Comparison of ENCODE assay signal across 28 cellular contexts in the genomic region with DNA sequence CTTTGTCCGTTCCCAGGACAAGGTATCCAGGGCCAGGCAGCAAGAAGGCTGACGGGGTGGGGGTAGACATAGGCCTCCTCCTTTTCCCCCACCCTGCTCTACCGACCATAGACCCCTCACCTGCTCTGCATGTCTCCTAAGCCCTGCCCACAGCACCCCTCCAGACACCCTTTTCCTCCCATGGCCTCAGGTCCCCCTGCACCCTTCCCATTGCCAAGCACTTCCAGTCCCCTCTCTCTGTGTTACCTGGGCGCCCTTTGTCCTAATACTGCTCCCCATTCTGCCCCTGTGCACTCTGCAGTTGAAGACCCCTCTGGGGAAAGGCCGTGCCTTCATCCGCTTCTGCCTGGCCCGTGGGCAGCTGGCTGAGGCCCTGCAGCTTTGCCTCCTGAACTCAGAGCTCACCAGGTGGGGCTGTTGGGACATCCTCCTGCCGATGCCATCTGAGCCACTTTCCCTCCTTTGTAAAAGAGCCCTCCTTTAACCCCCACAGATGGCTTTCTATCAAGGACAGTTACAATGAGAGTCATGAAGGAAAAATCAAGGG. TPM values are rescaled to one million over a fixed set of nuclear protein-coding genes. Genes with fewer than 3 reads are reported as not detected.
"Had no signal": no experiment of that assay in that cellular context is flagged by ENCODE, and none has a peak within 500 bp of the region (broad histone marks: within the 10 kb centered on the region; RNA-seq: fewer than 3 reads in every experiment).

No MANE protein-coding gene starts in this region.

- H3K4me3 ChIP-seq: coronary artery, esophagus squamous epithelium, gastrocnemius medialis, heart right ventricle, left ventricle myocardium inferior, lower lobe of right lung, mucosa of descending colon had no signal

- H3K36me3 ChIP-seq: esophagus squamous epithelium, gastrocnemius medialis, heart right ventricle, left ventricle myocardium inferior, lower lobe of right lung had no signal

- H3K4me3 Mint-ChIP-seq: effector memory CD8-positive, alpha-beta T cell; endodermal cell; mesothelial cell of epicardium had no signal

- H3K4me1 ChIP-seq: lower lobe of right lung had no signal

- H3K36me3 Mint-ChIP-seq: mesothelial cell of epicardium had no signal

- ATAC-seq: effector memory CD8-positive, alpha-beta T cell; esophagus mucosa; gastrocnemius medialis; heart right ventricle; left colon; left lobe of liver; lower lobe of right lung; mucosa of descending colon had no signal

- DNase-seq: effector CD8-positive, alpha-beta T cell; effector memory CD8-positive, alpha-beta T cell; endodermal cell; erythroblast; esophagus squamous epithelium; foreskin fibroblast; foreskin melanocyte; gastrocnemius medialis; glutamatergic neuron; head of caudate nucleus; heart right ventricle; hippocampal formation; left colon; left ventricle myocardium inferior; lower lobe of right lung; mesenchymal stem cell; mucosa of descending colon had no signal

- H3K9me3 ChIP-seq: esophagus squamous epithelium, gastrocnemius medialis, heart right ventricle, left ventricle myocardium inferior, lower lobe of right lung, mucosa of descending colon had no signal

- H3K27ac ChIP-seq: coronary artery, epithelial cell of prostate, esophagus squamous epithelium, gastrocnemius medialis, heart right ventricle, left ventricle myocardium inferior, lower lobe of right lung had no signal

- H3K27ac Mint-ChIP-seq: effector memory CD8-positive, alpha-beta T cell; endodermal cell; mesothelial cell of epicardium had no signal

- H3K9me3 Mint-ChIP-seq: effector memory CD8-positive, alpha-beta T cell; endodermal cell; mesothelial cell of epicardium had no signal

RNA-seq across cellular contexts. Expression of a gene that starts 3.5 kb away (rescaled TPM):
- total RNA-seq: dermis microvascular lymphatic vessel endothelial cell, esophagus squamous epithelium, glomerular endothelial cell, kidney epithelial cell, left lobe of liver, left ventricle myocardium inferior, lower lobe of right lung, lung microvascular endothelial cell, mesothelial cell of epicardium, mucosa of descending colon had no signal
- polyA plus RNA-seq: heart right ventricle, keratinocyte had no signal

RNA-seq across cellular contexts. Expression of a gene that starts 53.3 kb away (rescaled TPM):
- total RNA-seq: dermis microvascular lymphatic vessel endothelial cell, endodermal cell, glomerular endothelial cell, kidney epithelial cell, lung microvascular endothelial cell, myocyte had no signal
